In the genomic region with DNA sequence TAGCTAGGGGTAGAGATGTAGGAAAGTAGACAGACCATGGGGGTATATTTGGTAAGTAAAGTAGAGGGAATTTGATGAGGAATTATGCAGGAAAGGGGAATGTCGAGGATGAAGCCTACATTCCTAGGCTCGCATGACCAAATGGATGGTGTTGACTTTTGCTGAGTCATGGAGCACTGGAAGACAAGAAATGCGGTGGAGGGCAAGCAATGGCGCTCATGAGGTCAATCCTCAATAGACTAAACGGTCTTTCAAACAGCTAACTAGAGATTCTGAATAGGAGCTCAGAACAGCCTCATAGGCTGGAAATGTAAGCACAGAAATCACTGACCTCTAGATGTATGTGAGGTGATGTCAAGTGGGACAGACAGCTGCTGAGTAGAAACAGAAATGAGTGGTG, we compare ENCODE assay signal across 21 cellular contexts. TPM values are rescaled to one million over a fixed set of nuclear protein-coding genes. Genes with fewer than 3 reads are reported as not detected.
DNase-seq lines count a peak whose midpoint lies in the region; ATAC-seq, FAIRE-seq and TF ChIP-seq lines count a peak whose summit lies in the region.
"Had no signal": no experiment of that assay in that cellular context is flagged by ENCODE, and none has a peak within 500 bp of the region (broad histone marks: within the 10 kb centered on the region; RNA-seq: fewer than 3 reads in every experiment).

No MANE protein-coding gene starts in this region.

- CTCF ChIA-PET in WTC11 (lab: Charles Lee): interaction anchor here (1.6 kb wide), 1 partner anchor 11 kb away, joined by 5 read pairs; no protein-coding TSS in a partner anchor

- H3K27ac Mint-ChIP-seq in HFFc6 (peak overlapping the region; percentile 81), WTC11 (no peak overlapping the region)
- H3K27ac Mint-ChIP-seq in activated naive CD8-positive, alpha-beta T cell treated with anti-CD3 and anti-CD28 coated beads for 36 hours: no peak overlapping the region
- H3K27ac Mint-ChIP-seq: activated B cell treated with CpG ODN at 0.5 μM for 24 hours; activated naive CD8-positive, alpha-beta T cell treated with anti-CD3 and anti-CD28 coated beads, Interleukin-2, amount 10 ng/mL, durations not matched to agents 7 days and 5 days; activated T-helper 1 cell treated with anti-CD3 and anti-CD28 coated beads, Interleukin-12 subunit alpha, Interleukin-12 subunit beta, Interleukin-2, Interleukin-4 antibody, amounts not matched to agents 30 ng/mL and 10 ng/mL and 1 ng/mL, durations not matched to agents 14 hours and 24 hours and 36 hours had no signal

- no peak for TF ChIP-seq CTCF in HFFc6 (IDR thresholded peaks at IDR 0.05)
- no peak for TF ChIP-seq CTCF in WTC11 (IDR thresholded peaks at IDR 0.05)
- TF ChIP-seq CTCF in foreskin keratinocyte (conservative IDR thresholded peaks at IDR 0.05): no peak

- no peak for FAIRE-seq in urothelium cell line (lab: Jason Lieb, UNC)

- H3K27me3 Mint-ChIP-seq in HFFc6 (ENCODE audit: insufficient read depth): peaks cover 1% of the 10 kb centered on the region; the same call in 1 of the 2 replicates
- H3K27me3 Mint-ChIP-seq in WTC11 (ENCODE audit: low read depth): no peaks in the 10 kb centered on the region
- peaks cover 24% of the 10 kb centered on the region for H3K27me3 Mint-ChIP-seq in activated naive CD8-positive, alpha-beta T cell treated with anti-CD3 and anti-CD28 coated beads for 36 hours

- H3K4me1 Mint-ChIP-seq in HFFc6 (ENCODE audit: low read depth) (peaks cover 91% of the 10 kb centered on the region), WTC11 (peaks cover 27% of the 10 kb centered on the region)
- no peaks in the 10 kb centered on the region for H3K4me1 Mint-ChIP-seq in activated naive CD8-positive, alpha-beta T cell treated with anti-CD3 and anti-CD28 coated beads for 36 hours
- H3K4me1 Mint-ChIP-seq: activated B cell treated with CpG ODN at 0.5 μM for 24 hours; activated naive CD8-positive, alpha-beta T cell treated with anti-CD3 and anti-CD28 coated beads, Interleukin-2, amount 10 ng/mL, durations not matched to agents 7 days and 5 days had no signal

- H3K4me3 Mint-ChIP-seq in HFFc6 (no peak overlapping the region; the same call in 1 of the 2 replicates), WTC11 (no peak overlapping the region)
- no peak overlapping the region for H3K4me3 Mint-ChIP-seq in activated naive CD8-positive, alpha-beta T cell treated with anti-CD3 and anti-CD28 coated beads for 36 hours
- H3K4me3 Mint-ChIP-seq: activated B cell treated with CpG ODN at 0.5 μM for 24 hours; activated naive CD8-positive, alpha-beta T cell treated with anti-CD3 and anti-CD28 coated beads, Interleukin-2, amount 10 ng/mL, durations not matched to agents 7 days and 5 days; activated T-helper 1 cell treated with anti-CD3 and anti-CD28 coated beads, Interleukin-12 subunit alpha, Interleukin-12 subunit beta, Interleukin-2, Interleukin-4 antibody, amounts not matched to agents 30 ng/mL and 10 ng/mL and 1 ng/mL, durations not matched to agents 14 hours and 24 hours and 36 hours had no signal

- peaks cover 11% of the 10 kb centered on the region for H3K4me1 ChIP-seq in foreskin keratinocyte
- H3K4me1 ChIP-seq: breast epithelium had no signal

- POLR2A ChIA-PET in WTC11 (lab: Charles Lee): no interaction called here

- H3K27ac ChIP-seq in foreskin keratinocyte: peak overlapping the region; percentile 53
- H3K27ac ChIP-seq: BLaER1 treated with 17β-estradiol and CSF1 and Interleukin-3, amounts not matched to agents 10 nM and 100 nM; breast epithelium; parathyroid adenoma had no signal

- H3K36me3 Mint-ChIP-seq in HFFc6 (ENCODE audit: low read depth) (peaks cover 6% of the 10 kb centered on the region), WTC11 (no peaks in the 10 kb centered on the region)
- no peaks in the 10 kb centered on the region for H3K36me3 Mint-ChIP-seq in activated naive CD8-positive, alpha-beta T cell treated with anti-CD3 and anti-CD28 coated beads for 36 hours
- H3K36me3 Mint-ChIP-seq: activated naive CD8-positive, alpha-beta T cell treated with anti-CD3 and anti-CD28 coated beads, Interleukin-2, amount 10 ng/mL, durations not matched to agents 7 days and 5 days had no signal

- no peak; the same call in 1 of the 2 replicates for ATAC-seq in WTC11
- ATAC-seq in foreskin keratinocyte: no peak
- no peak for ATAC-seq in HG03139 (IDR thresholded peaks at IDR 0.05; ENCODE audit: unreplicated experiment)

- H3K9me3 Mint-ChIP-seq in HFFc6: no peaks in the 10 kb centered on the region
- peaks cover 6% of the 10 kb centered on the region; the same call in 1 of the 2 replicates for H3K9me3 Mint-ChIP-seq in WTC11
- H3K9me3 Mint-ChIP-seq in activated naive CD8-positive, alpha-beta T cell treated with anti-CD3 and anti-CD28 coated beads for 36 hours: no peaks in the 10 kb centered on the region
- H3K9me3 Mint-ChIP-seq: activated B cell treated with CpG ODN at 0.5 μM for 24 hours; activated naive CD8-positive, alpha-beta T cell treated with anti-CD3 and anti-CD28 coated beads, Interleukin-2, amount 10 ng/mL, durations not matched to agents 7 days and 5 days; activated T-helper 1 cell treated with anti-CD3 and anti-CD28 coated beads, Interleukin-12 subunit alpha, Interleukin-12 subunit beta, Interleukin-2, Interleukin-4 antibody, amounts not matched to agents 30 ng/mL and 10 ng/mL and 1 ng/mL, durations not matched to agents 14 hours and 24 hours and 36 hours had no signal

- DNase-seq in HFFc6: no peak
- no peak for DNase-seq in WTC11 (ENCODE audit: low spot score)
- DNase-seq in foreskin keratinocyte: no peak
- peak; percentile 21 for DNase-seq in urothelium cell line (ENCODE audit: low spot score)
- DNase-seq in stimulated activated CD8-positive, alpha-beta memory T cell treated with anti-CD3 and anti-CD28 coated beads, Interleukin-4, amount 100 ng/mL, for 48 hours: no peak
- no peak for DNase-seq in activated naive CD8-positive, alpha-beta T cell treated with anti-CD3 and anti-CD28 coated beads for 36 hours
- DNase-seq: activated B cell treated with CpG ODN at 0.5 μM for 24 hours; activated naive CD8-positive, alpha-beta T cell treated with anti-CD3 and anti-CD28 coated beads, Interleukin-2, amount 10 ng/mL, durations not matched to agents 7 days and 5 days; dermis blood vessel endothelial cell; KBM-7; NCI-H1092; NCI-H2081 treated with DMSO at 0.1 percent for 48 hours; NCI-H510A treated with DMSO at 0.1 percent for 48 hours; SHP77 treated with DMSO at 0.1 percent for 48 hours; stimulated activated CD4-positive, alpha-beta T cell treated with anti-CD3 and anti-CD28 coated beads, Interleukin-4, amount 100 ng/mL, for 24 hours had no signal

- H3K27me3 ChIP-seq in foreskin keratinocyte: no peaks in the 10 kb centered on the region
- H3K27me3 ChIP-seq: BLaER1 treated with 17β-estradiol and CSF1 and Interleukin-3, amounts not matched to agents 10 nM and 100 nM; breast epithelium had no signal

TF ChIP-seq in WTC11, 78 proteins besides CTCF, POLR2A, EP300 and RAD21:
- TF ChIP-seq, protein P1, sequence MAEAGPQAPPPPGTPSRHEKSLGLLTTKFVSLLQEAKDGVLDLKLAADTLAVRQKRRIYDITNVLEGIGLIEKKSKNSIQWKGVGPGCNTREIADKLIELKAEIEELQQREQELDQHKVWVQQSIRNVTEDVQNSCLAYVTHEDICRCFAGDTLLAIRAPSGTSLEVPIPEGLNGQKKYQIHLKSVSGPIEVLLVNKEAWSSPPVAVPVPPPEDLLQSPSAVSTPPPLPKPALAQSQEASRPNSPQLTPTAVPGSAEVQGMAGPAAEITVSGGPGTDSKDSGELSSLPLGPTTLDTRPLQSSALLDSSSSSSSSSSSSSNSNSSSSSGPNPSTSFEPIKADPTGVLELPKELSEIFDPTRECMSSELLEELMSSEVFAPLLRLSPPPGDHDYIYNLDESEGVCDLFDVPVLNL (CRISPR knock-in tag; IDR thresholded peaks at IDR 0.05; ENCODE audit: borderline replicate concordance, low read depth): no peak
- TF ChIP-seq ZNF138 (CRISPR knock-in tag; conservative IDR thresholded peaks at IDR 0.05) (no peak), NFE2L1 (CRISPR knock-in tag; IDR thresholded peaks at IDR 0.05) (0 out of 2 replicates have a peak, but pooled peaks have one; percentile 32)
- TF ChIP-seq, protein P2, sequence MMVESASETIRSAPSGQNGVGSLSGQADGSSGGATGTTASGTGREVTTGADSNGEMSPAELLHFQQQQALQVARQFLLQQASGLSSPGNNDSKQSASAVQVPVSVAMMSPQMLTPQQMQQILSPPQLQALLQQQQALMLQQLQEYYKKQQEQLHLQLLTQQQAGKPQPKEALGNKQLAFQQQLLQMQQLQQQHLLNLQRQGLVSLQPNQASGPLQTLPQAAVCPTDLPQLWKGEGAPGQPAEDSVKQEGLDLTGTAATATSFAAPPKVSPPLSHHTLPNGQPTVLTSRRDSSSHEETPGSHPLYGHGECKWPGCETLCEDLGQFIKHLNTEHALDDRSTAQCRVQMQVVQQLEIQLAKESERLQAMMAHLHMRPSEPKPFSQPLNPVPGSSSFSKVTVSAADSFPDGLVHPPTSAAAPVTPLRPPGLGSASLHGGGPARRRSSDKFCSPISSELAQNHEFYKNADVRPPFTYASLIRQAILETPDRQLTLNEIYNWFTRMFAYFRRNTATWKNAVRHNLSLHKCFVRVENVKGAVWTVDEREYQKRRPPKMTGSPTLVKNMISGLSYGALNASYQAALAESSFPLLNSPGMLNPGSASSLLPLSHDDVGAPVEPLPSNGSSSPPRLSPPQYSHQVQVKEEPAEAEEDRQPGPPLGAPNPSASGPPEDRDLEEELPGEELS (CRISPR knock-in tag; IDR thresholded peaks at IDR 0.05): no peak
TF ChIP-seq in WTC11: peak in this region for 1.

RNA-seq across cellular contexts. Expression of a gene that starts 50.7 kb away (rescaled TPM):
- 10 to 100 TPM; 14.2 to 92.1 (median 82.2) TPM for total RNA-seq in HFFc6 (2021; fragmentation: NEBNext Ultra II Directional; extraction: Animal tissue kit (Norgen Biotek cat#: 25700))
- total RNA-seq in WTC11 (2021) (11.8 to 12.9 TPM (median 12.8 TPM) in 3 replicates), foreskin keratinocyte (307 and 529 TPM in 2 replicates)
- polyA plus RNA-seq in foreskin keratinocyte: 236 and 450 TPM in 2 replicates
- total RNA-seq in activated naive CD8-positive, alpha-beta T cell treated with anti-CD3 and anti-CD28 coated beads for 36 hours: under 1 TPM; 0.10 to 0.22 TPM
- total RNA-seq: activated B cell treated with CpG ODN at 0.5 μM for 24 hours; T-helper 2 cell treated with Interferon-gamma antibody and Interleukin-4, amounts not matched to agents 100 ng/mL and 5 ng/mL, for 36 hours had no signal

Comparison
In these comparisons a context has a peak if more than half of its experiments do, and no peak if none do; other contexts are left out.
1. RNA of a gene that starts 50.7 kb away (total RNA-seq): 307 to 529 TPM in foreskin keratinocyte, 14.2 to 92.1 TPM in HFFc6 and 11.8 to 12.9 TPM in WTC11; 0.10 to 0.22 TPM in activated naive CD8-positive, alpha-beta T cell treated with anti-CD3 and anti-CD28 coated beads for 36 hours; every median in the first group is over 10 times any median in the second.